20 cellular contexts compared by ENCODE assay signal in genomic region chr7:121803041-121803440, GRCh38.
"Had no signal": no experiment of that assay in that cellular context is flagged by ENCODE, and none has a peak within 500 bp of the region (broad histone marks: within the 10 kb centered on the region; RNA-seq: fewer than 3 reads in every experiment).

No MANE protein-coding gene starts in this region.

- H3K4me3 Mint-ChIP-seq: activated CD4-positive, alpha-beta memory T cell treated with anti-CD3 and anti-CD28 coated beads for 36 hours; activated CD4-positive, alpha-beta T cell treated with anti-CD3 and anti-CD28 coated beads for 36 hours; activated CD8-positive, alpha-beta memory T cell treated with anti-CD3 and anti-CD28 coated beads, Interleukin-2, amount 10 ng/mL, durations not matched to agents 7 days and 5 days; activated naive CD8-positive, alpha-beta T cell treated with anti-CD3 and anti-CD28 coated beads for 36 hours; activated T-helper 17 cell treated with anti-CD3 and anti-CD28 coated beads, Interleukin-2, amount 50 U/mL, for 72 hours; brain; endodermal cell; naive thymus-derived CD8-positive, alpha-beta T cell; stimulated activated effector memory CD8-positive, alpha-beta T cell treated with anti-CD3 and anti-CD28 coated beads, Interleukin-12 subunit alpha, Interleukin-12 subunit beta, amount 100 ng/mL, for 72 hours; type B pancreatic cell had no signal

- ATAC-seq: activated CD4-positive, alpha-beta T cell treated with anti-CD3 and anti-CD28 coated beads for 36 hours; activated CD8-positive, alpha-beta memory T cell treated with anti-CD3 and anti-CD28 coated beads, Interleukin-2, amount 10 ng/mL, durations not matched to agents 7 days and 5 days; activated T-helper 17 cell treated with anti-CD3 and anti-CD28 coated beads, Interleukin-2, amount 50 U/mL, for 72 hours; gastrocnemius medialis; naive thymus-derived CD8-positive, alpha-beta T cell had no signal

- DNase-seq: activated CD4-positive, alpha-beta memory T cell treated with anti-CD3 and anti-CD28 coated beads for 36 hours; activated CD4-positive, alpha-beta T cell treated with anti-CD3 and anti-CD28 coated beads for 36 hours; activated CD8-positive, alpha-beta memory T cell treated with anti-CD3 and anti-CD28 coated beads, Interleukin-2, amount 10 ng/mL, durations not matched to agents 7 days and 5 days; activated naive CD4-positive, alpha-beta T cell; activated naive CD8-positive, alpha-beta T cell treated with anti-CD3 and anti-CD28 coated beads for 36 hours; amygdala; central memory CD4-positive, alpha-beta T cell; dorsolateral prefrontal cortex; endodermal cell; gastrocnemius medialis; kidney glomerular epithelial cell; naive thymus-derived CD8-positive, alpha-beta T cell; sigmoid colon; stimulated activated CD4-positive, alpha-beta T cell treated with anti-CD3 and anti-CD28 coated beads, Interleukin-4, amount 100 ng/mL, for 24 hours; stomach; testis had no signal

- H3K27me3 Mint-ChIP-seq: activated CD4-positive, alpha-beta memory T cell treated with anti-CD3 and anti-CD28 coated beads for 36 hours; activated CD4-positive, alpha-beta T cell treated with anti-CD3 and anti-CD28 coated beads for 36 hours; activated CD8-positive, alpha-beta memory T cell treated with anti-CD3 and anti-CD28 coated beads, Interleukin-2, amount 10 ng/mL, durations not matched to agents 7 days and 5 days; activated naive CD8-positive, alpha-beta T cell treated with anti-CD3 and anti-CD28 coated beads for 36 hours; activated T-helper 17 cell treated with anti-CD3 and anti-CD28 coated beads, Interleukin-2, amount 50 U/mL, for 72 hours; brain; naive thymus-derived CD8-positive, alpha-beta T cell; type B pancreatic cell had no signal

- H3K4me1 Mint-ChIP-seq: activated CD4-positive, alpha-beta T cell treated with anti-CD3 and anti-CD28 coated beads for 36 hours; activated CD8-positive, alpha-beta memory T cell treated with anti-CD3 and anti-CD28 coated beads, Interleukin-2, amount 10 ng/mL, durations not matched to agents 7 days and 5 days; activated naive CD8-positive, alpha-beta T cell treated with anti-CD3 and anti-CD28 coated beads for 36 hours; activated T-helper 17 cell treated with anti-CD3 and anti-CD28 coated beads, Interleukin-2, amount 50 U/mL, for 72 hours; naive thymus-derived CD8-positive, alpha-beta T cell; stimulated activated effector memory CD8-positive, alpha-beta T cell treated with anti-CD3 and anti-CD28 coated beads, Interleukin-12 subunit alpha, Interleukin-12 subunit beta, amount 100 ng/mL, for 72 hours had no signal

- H3K36me3 Mint-ChIP-seq: activated CD4-positive, alpha-beta memory T cell treated with anti-CD3 and anti-CD28 coated beads for 36 hours; activated CD8-positive, alpha-beta memory T cell treated with anti-CD3 and anti-CD28 coated beads, Interleukin-2, amount 10 ng/mL, durations not matched to agents 7 days and 5 days; activated naive CD8-positive, alpha-beta T cell treated with anti-CD3 and anti-CD28 coated beads for 36 hours; stimulated activated effector memory CD8-positive, alpha-beta T cell treated with anti-CD3 and anti-CD28 coated beads, Interleukin-12 subunit alpha, Interleukin-12 subunit beta, amount 100 ng/mL, for 72 hours; type B pancreatic cell had no signal

- H3K27ac Mint-ChIP-seq: activated CD4-positive, alpha-beta memory T cell treated with anti-CD3 and anti-CD28 coated beads for 36 hours; activated CD4-positive, alpha-beta T cell treated with anti-CD3 and anti-CD28 coated beads for 36 hours; activated CD8-positive, alpha-beta memory T cell treated with anti-CD3 and anti-CD28 coated beads, Interleukin-2, amount 10 ng/mL, durations not matched to agents 7 days and 5 days; activated naive CD8-positive, alpha-beta T cell treated with anti-CD3 and anti-CD28 coated beads for 36 hours; activated T-helper 17 cell treated with anti-CD3 and anti-CD28 coated beads, Interleukin-2, amount 50 U/mL, for 72 hours; endodermal cell; naive thymus-derived CD8-positive, alpha-beta T cell; stimulated activated effector memory CD8-positive, alpha-beta T cell treated with anti-CD3 and anti-CD28 coated beads, Interleukin-12 subunit alpha, Interleukin-12 subunit beta, amount 100 ng/mL, for 72 hours; type B pancreatic cell had no signal
